7 cellular contexts compared by ENCODE assay signal in the genomic region with DNA sequence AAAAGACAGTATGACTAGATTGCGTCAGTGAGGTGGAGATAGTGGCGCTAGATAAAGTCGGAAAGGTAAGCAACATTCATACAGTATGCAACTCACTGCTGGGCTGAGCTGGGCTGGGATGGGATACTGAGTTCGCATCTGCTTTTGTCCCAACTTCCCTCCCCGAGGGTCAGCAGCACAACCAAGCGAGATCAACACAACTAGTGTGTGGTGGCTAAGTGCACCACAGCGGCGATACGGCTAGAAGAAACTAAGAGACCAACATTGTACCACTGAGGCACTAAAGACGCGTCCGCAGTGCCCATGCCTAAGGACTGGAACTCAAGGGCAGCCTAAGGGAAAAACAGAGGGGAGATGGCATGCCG. TPM values are rescaled to one million over a fixed set of nuclear protein-coding genes. Genes with fewer than 3 reads are reported as not detected.
DNase-seq lines count a peak whose midpoint lies in the region; ATAC-seq lines count a peak whose summit lies in the region.

No MANE protein-coding gene starts in this region.

- H3K27ac ChIP-seq in subcutaneous abdominal adipose tissue (ENCODE audit: low read depth, low read length) = peak overlapping the region; percentile 62

- peaks cover 3 to 32% (median 27%) of the 10 kb centered on the region in 5 donors for H3K4me1 ChIP-seq in subcutaneous abdominal adipose tissue (ENCODE audit: control insufficient read depth in 5 of 5, insufficient read depth in 5 of 5, low read length in 5 of 5)

- peak overlapping the region; percentile 93 to 99 (median 97) for H3K4me3 ChIP-seq in subcutaneous abdominal adipose tissue (ENCODE audit: low read depth in 1 of 5, low read length in 5 of 5)

- peaks cover 0 to 15% (median 8%) of the 10 kb centered on the region in 5 donors for H3K36me3 ChIP-seq in subcutaneous abdominal adipose tissue (ENCODE audit: control insufficient read depth in 5 of 5, insufficient read depth in 5 of 5, low read length in 5 of 5)

- H3K9ac ChIP-seq in subcutaneous abdominal adipose tissue (ENCODE audit: low read length in 5 of 5) = peak overlapping the region in 4 of 5 donors; percentile 62 to 80 (median 72)

- H3K4me3 Mint-ChIP-seq in immature natural killer cell = peak overlapping the region; percentile 94 to 100 (median 99)

- H3K9me3 Mint-ChIP-seq in activated naive CD4-positive, alpha-beta T cell treated with anti-CD3 and anti-CD28 coated beads, Interleukin-2, amount 50 U/mL, for 72 hours = no peaks in the 10 kb centered on the region
- H3K9me3 Mint-ChIP-seq in immature natural killer cell = no peaks in the 10 kb centered on the region

- no peak for DNase-seq in activated naive CD4-positive, alpha-beta T cell treated with anti-CD3 and anti-CD28 coated beads, Interleukin-2, amount 50 U/mL, for 72 hours (ENCODE audit: low spot score in 2 of 2)
- DNase-seq in immature natural killer cell = no peak
- DNase-seq in HuH-7 (ENCODE audit: low spot score) = no peak

- no peaks in the 10 kb centered on the region for H3K27me3 ChIP-seq in subcutaneous abdominal adipose tissue (ENCODE audit: control insufficient read depth in 5 of 5, insufficient read depth in 4 of 5, low read length in 5 of 5)

- H3K27me3 Mint-ChIP-seq in immature natural killer cell (ENCODE audit: low read depth in 3 of 3) = peaks cover 2 to 3% (median 2%) of the 10 kb centered on the region in 3 donors

- H3K27ac Mint-ChIP-seq in activated naive CD4-positive, alpha-beta T cell treated with anti-CD3 and anti-CD28 coated beads, Interleukin-2, amount 50 U/mL, for 72 hours = peak overlapping the region; percentile 91 to 96
- peak overlapping the region; percentile 68 to 97 (median 93) for H3K27ac Mint-ChIP-seq in immature natural killer cell

- H3K9me3 ChIP-seq in subcutaneous abdominal adipose tissue (ENCODE audit: control insufficient read depth in 5 of 5, low read length in 5 of 5) = no peaks in the 10 kb centered on the region

- ATAC-seq in HG02973 (IDR thresholded peaks at IDR 0.05; ENCODE audit: unreplicated experiment) (peak; percentile 2), HG02678 (IDR thresholded peaks at IDR 0.05; ENCODE audit: unreplicated experiment) (no peak)
- ATAC-seq in activated naive CD4-positive, alpha-beta T cell treated with anti-CD3 and anti-CD28 coated beads, Interleukin-2, amount 50 U/mL, for 72 hours = peak in 1 of 2 donors; percentile 1
- ATAC-seq in activated CD4-positive, CD25-positive, alpha-beta regulatory T cell treated with anti-CD3 and anti-CD28 coated beads, Interleukin-2, amount 50 U/mL, for 24 hours = no peak

- H3K4me1 Mint-ChIP-seq in immature natural killer cell = peaks cover 40 to 54% of the 10 kb centered on the region in 2 donors

- peaks cover 29 to 32% of the 10 kb centered on the region in 2 donors for H3K36me3 Mint-ChIP-seq in activated naive CD4-positive, alpha-beta T cell treated with anti-CD3 and anti-CD28 coated beads, Interleukin-2, amount 50 U/mL, for 72 hours
- H3K36me3 Mint-ChIP-seq in immature natural killer cell = peaks cover 0 to 11% (median 3%) of the 10 kb centered on the region in 3 donors

RNA-seq across cellular contexts. Expression of a gene that starts 0.5 kb away (rescaled TPM):
- 10 to 100 TPM; 41.3 to 58.0 TPM for total RNA-seq in activated naive CD4-positive, alpha-beta T cell treated with anti-CD3 and anti-CD28 coated beads, Interleukin-2, amount 50 U/mL, for 72 hours
- 10 to 100 TPM; 60.3 to 96.0 (median 66.8) TPM for polyA plus RNA-seq in immature natural killer cell

RNA-seq across cellular contexts. Expression of a gene that starts 0.6 kb away (rescaled TPM):
- 10 to 100 TPM; 25.4 to 45.0 TPM for total RNA-seq in activated naive CD4-positive, alpha-beta T cell treated with anti-CD3 and anti-CD28 coated beads, Interleukin-2, amount 50 U/mL, for 72 hours
- polyA plus RNA-seq in immature natural killer cell = 10 to 100 TPM; 19.9 to 38.5 (median 27.1) TPM

RNA-seq across cellular contexts. Expression of a gene that starts 19.3 kb away (rescaled TPM):
- total RNA-seq in activated naive CD4-positive, alpha-beta T cell treated with anti-CD3 and anti-CD28 coated beads, Interleukin-2, amount 50 U/mL, for 72 hours = 1,000 to 10,000 TPM in 1 of 2 donors, 100 to 1,000 TPM in 1; 610 to 1,410 TPM
- polyA plus RNA-seq in immature natural killer cell = 100 to 1,000 TPM; 315 to 415 (median 316) TPM

RNA-seq across cellular contexts. Expression of a gene that starts 44.2 kb away (rescaled TPM):
- total RNA-seq in activated naive CD4-positive, alpha-beta T cell treated with anti-CD3 and anti-CD28 coated beads, Interleukin-2, amount 50 U/mL, for 72 hours = 10 to 100 TPM; 41.4 to 43.1 TPM
- 1 to 10 TPM; 4.6 to 8.5 (median 7.0) TPM for polyA plus RNA-seq in immature natural killer cell

RNA-seq across cellular contexts. Expression of a gene that starts 52.9 kb away (rescaled TPM):
- 100 to 1,000 TPM in 1 of 2 donors, 10 to 100 TPM in 1; 74.2 to 125 TPM for total RNA-seq in activated naive CD4-positive, alpha-beta T cell treated with anti-CD3 and anti-CD28 coated beads, Interleukin-2, amount 50 U/mL, for 72 hours
- 10 to 100 TPM; 21.8 to 32.0 (median 29.6) TPM for polyA plus RNA-seq in immature natural killer cell
